ENCODE assay signal across 8 cellular contexts in genomic region chr14:69398053-69398817, GRCh38.
DNase-seq lines count a peak whose midpoint lies in the region; ATAC-seq and TF ChIP-seq lines count a peak whose summit lies in the region.

Gene ERH (minus strand): TSS chr14:69398299. CDS start chr14:69398233, 66 bp downstream.
Gene SLC39A9 (plus strand): TSS chr14:69398692. CDS start chr14:69399370, 678 bp downstream.

- DNase-seq in AG09309 (ENCODE audit: low read depth) (peak; percentile 88), NCI-H446 (lab: John Stamatoyannopoulos, UW) (peak; percentile 97 to 99), iris pigment epithelial cell (ENCODE audit: low read depth) (peak; percentile 97)
- peak; percentile 89 for DNase-seq in activated CD4-positive, CD25-positive, alpha-beta regulatory T cell treated with anti-CD3 and anti-CD28 coated beads, Interleukin-2, amount 50 U/mL, for 16 hours (ENCODE audit: low read depth, low spot score)
- peak; percentile 86 to 90 for DNase-seq in central memory CD8-positive, alpha-beta T cell (ENCODE audit: low spot score in 2 of 2)
- DNase-seq in stimulated activated CD4-positive, alpha-beta T cell treated with anti-CD3 and anti-CD28 coated beads, Interleukin-12 subunit alpha, Interleukin-12 subunit beta, amount 100 ng/mL, for 24 hours (ENCODE audit: low read depth in 2 of 2) = peak; percentile 87 to 89

- H3K27me3 Mint-ChIP-seq in central memory CD8-positive, alpha-beta T cell = no peaks in the 10 kb centered on the region

- no peaks in the 10 kb centered on the region for H3K9me3 Mint-ChIP-seq in central memory CD8-positive, alpha-beta T cell

- TF ChIP-seq CTCF in AG09309 (IDR thresholded peaks at IDR 0.05; ENCODE audit: control insufficient read depth, insufficient read depth, low read depth, low read length, missing control alignments) = no peak

- H3K4me3 ChIP-seq in AG09309 (ENCODE audit: control insufficient read depth, low read depth, low read length) = peak within 1 kb of the TSS; percentile 91

- peaks cover 51% of the 10 kb centered on the region for H3K36me3 Mint-ChIP-seq in central memory CD8-positive, alpha-beta T cell (ENCODE audit: insufficient read depth)

- H3K4me3 Mint-ChIP-seq in central memory CD8-positive, alpha-beta T cell = peak within 1 kb of the TSS; percentile 96

- peak; percentile 88 for ATAC-seq in GM19025 (IDR thresholded peaks at IDR 0.05; ENCODE audit: low read depth, unreplicated experiment)
- ATAC-seq in HG03342 (IDR thresholded peaks at IDR 0.05; ENCODE audit: unreplicated experiment) = peak; percentile 89
- ATAC-seq in central memory CD8-positive, alpha-beta T cell (replicated peaks; ENCODE audit: extremely low read depth, poor library complexity, severe bottlenecking) = peak; percentile 91

- peaks cover 67% of the 10 kb centered on the region for H3K4me1 Mint-ChIP-seq in central memory CD8-positive, alpha-beta T cell

- peak within 1 kb of the TSS; percentile 98 for H3K27ac Mint-ChIP-seq in central memory CD8-positive, alpha-beta T cell (ENCODE audit: low read depth)

Comparison
In these comparisons a context has a peak if more than half of its experiments do, and no peak if none do; other contexts are left out.
1. Peak in every context shown above with its lines: DNase-seq, ATAC-seq and H3K4me3 ChIP-seq.